ENCODE assay signal across 2 cellular contexts in the genomic region with DNA sequence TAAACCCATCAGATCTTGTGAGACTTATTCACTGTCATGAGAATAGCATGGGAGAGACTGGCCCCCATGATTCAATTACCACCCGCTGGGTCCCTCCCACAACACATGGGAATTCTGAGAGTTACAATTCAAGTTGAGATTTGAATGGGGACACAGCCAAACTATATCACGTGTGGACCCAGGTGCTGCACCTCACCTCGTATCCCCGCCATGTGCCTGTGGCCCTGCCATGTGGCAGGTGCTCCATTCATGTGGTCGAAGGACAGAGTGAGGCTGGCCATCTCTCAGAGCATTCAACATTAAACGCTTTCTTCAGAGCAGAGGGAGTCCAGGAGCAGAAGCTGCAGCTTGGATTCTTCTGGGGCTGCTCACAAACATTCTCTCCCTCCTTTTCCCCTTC.
TF ChIP-seq lines count a peak whose summit lies in the region.

No MANE protein-coding gene starts in this region.

TF ChIP-seq in Ishikawa, 13 proteins besides CTCF, POLR2A, EP300 and RAD21:
- TF ChIP-seq, protein P1, sequence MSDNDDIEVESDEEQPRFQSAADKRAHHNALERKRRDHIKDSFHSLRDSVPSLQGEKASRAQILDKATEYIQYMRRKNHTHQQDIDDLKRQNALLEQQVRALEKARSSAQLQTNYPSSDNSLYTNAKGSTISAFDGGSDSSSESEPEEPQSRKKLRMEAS (IDR thresholded peaks at IDR 0.05), result peak; percentile 37; the same call in 1 of the 2 replicates
- no peak for TF ChIP-seq ZBTB7A (IDR thresholded peaks at IDR 0.05; ENCODE audit: low read depth)
- TF ChIP-seq NFIC (IDR thresholded peaks at IDR 0.05), result no peak
TF ChIP-seq in Ishikawa: peak in this region for 1.

TF ChIP-seq in K562, 482 proteins besides CTCF, POLR2A, EP300 and RAD21:
- TF ChIP-seq STAT5B (CRISPR knock-in tag; IDR thresholded peaks at IDR 0.05) (no peak), L3MBTL2 (IDR thresholded peaks at IDR 0.05) (peak; percentile 30; the same call in 1 of the 2 replicates), KLF13 (tag; IDR thresholded peaks at IDR 0.05; ENCODE audit: borderline replicate concordance, low read depth) (no peak)
- TF ChIP-seq, protein P2, sequence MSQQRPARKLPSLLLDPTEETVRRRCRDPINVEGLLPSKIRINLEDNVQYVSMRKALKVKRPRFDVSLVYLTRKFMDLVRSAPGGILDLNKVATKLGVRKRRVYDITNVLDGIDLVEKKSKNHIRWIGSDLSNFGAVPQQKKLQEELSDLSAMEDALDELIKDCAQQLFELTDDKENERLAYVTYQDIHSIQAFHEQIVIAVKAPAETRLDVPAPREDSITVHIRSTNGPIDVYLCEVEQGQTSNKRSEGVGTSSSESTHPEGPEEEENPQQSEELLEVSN (IDR thresholded peaks at IDR 0.05; ENCODE audit: borderline replicate concordance in 1 of 2, extremely low read depth in 1 of 2, insufficient read depth in 1 of 2, insufficient read length in 1 of 2, low read depth in 1 of 2, low read length in 1 of 2, poor library complexity in 1 of 2, severe bottlenecking in 1 of 2), result peak in 1 of 2 experiments; percentile 29
TF ChIP-seq in K562: peak in this region for 2.
